ENCODE assay signal across 8 cellular contexts in genomic region chr17:82668631-82669099, GRCh38. TPM values are rescaled to one million over a fixed set of nuclear protein-coding genes. Genes with fewer than 3 reads are reported as not detected.
A peak's percentile ranks its signal among the peaks of the same experiment; 100 is the strongest.
DNase-seq lines count a peak whose midpoint lies in the region; ATAC-seq lines count a peak whose summit lies in the region.

No MANE protein-coding gene starts in this region.

- DNase-seq in AML-193 (lab: John Stamatoyannopoulos, UW) (peak; percentile 61), H4 (ENCODE audit: low spot score) (peak; percentile 40), left kidney (ENCODE audit: low read depth, low spot score) (peak; percentile 89), cortex of kidney (lab: John Stamatoyannopoulos, UW) (no peak)
- DNase-seq in central memory CD8-positive, alpha-beta T cell (ENCODE audit: low spot score in 2 of 2) = no peak
- peak; percentile 33 to 38 for DNase-seq in stimulated activated CD4-positive, alpha-beta T cell treated with anti-CD3 and anti-CD28 coated beads, Interleukin-4, amount 100 ng/mL, for 48 hours (ENCODE audit: low read depth in 2 of 2)

- ATAC-seq in central memory CD8-positive, alpha-beta T cell (replicated peaks; ENCODE audit: extremely low read depth, poor library complexity, severe bottlenecking) = peak; percentile 36
- ATAC-seq in HG02852 (IDR thresholded peaks at IDR 0.05; ENCODE audit: unreplicated experiment) = no peak

- H3K27me3 Mint-ChIP-seq in T-helper 1 cell treated with Interleukin-12 subunit alpha and Interleukin-12 subunit beta and Interleukin-4 antibody, amounts not matched to agents 30 μg/mL and 1 μg/mL, for 36 hours (ENCODE audit: low read depth) = no peaks in the 10 kb centered on the region
- H3K27me3 Mint-ChIP-seq in central memory CD8-positive, alpha-beta T cell = no peaks in the 10 kb centered on the region

- no peaks in the 10 kb centered on the region for H3K36me3 Mint-ChIP-seq in T-helper 1 cell treated with Interleukin-12 subunit alpha and Interleukin-12 subunit beta and Interleukin-4 antibody, amounts not matched to agents 30 μg/mL and 1 μg/mL, for 36 hours (ENCODE audit: low read depth)
- peaks cover 2% of the 10 kb centered on the region for H3K36me3 Mint-ChIP-seq in central memory CD8-positive, alpha-beta T cell (ENCODE audit: insufficient read depth)

- H3K27ac Mint-ChIP-seq in T-helper 1 cell treated with Interleukin-12 subunit alpha and Interleukin-12 subunit beta and Interleukin-4 antibody, amounts not matched to agents 30 μg/mL and 1 μg/mL, for 36 hours = no peak overlapping the region
- H3K27ac Mint-ChIP-seq in central memory CD8-positive, alpha-beta T cell (ENCODE audit: low read depth) = no peak overlapping the region

- H3K4me3 Mint-ChIP-seq in T-helper 1 cell treated with Interleukin-12 subunit alpha and Interleukin-12 subunit beta and Interleukin-4 antibody, amounts not matched to agents 30 μg/mL and 1 μg/mL, for 36 hours = peak overlapping the region; percentile 15
- H3K4me3 Mint-ChIP-seq in central memory CD8-positive, alpha-beta T cell = no peak overlapping the region

- peaks cover 5% of the 10 kb centered on the region for H3K4me1 Mint-ChIP-seq in T-helper 1 cell treated with Interleukin-12 subunit alpha and Interleukin-12 subunit beta and Interleukin-4 antibody, amounts not matched to agents 30 μg/mL and 1 μg/mL, for 36 hours (ENCODE audit: low read depth)
- peaks cover 6% of the 10 kb centered on the region for H3K4me1 Mint-ChIP-seq in central memory CD8-positive, alpha-beta T cell

- no peaks in the 10 kb centered on the region for H3K9me3 Mint-ChIP-seq in T-helper 1 cell treated with Interleukin-12 subunit alpha and Interleukin-12 subunit beta and Interleukin-4 antibody, amounts not matched to agents 30 μg/mL and 1 μg/mL, for 36 hours
- no peaks in the 10 kb centered on the region for H3K9me3 Mint-ChIP-seq in central memory CD8-positive, alpha-beta T cell

RNA-seq across cellular contexts. Expression of gene WDR45B, which starts 20.4 kb away (rescaled TPM):
- 68.2 and 75.6 TPM in 2 replicates for total RNA-seq in H4 (2014; rRNA removed; shearing (Covaris generic))

RNA-seq across cellular contexts. Expression of gene RAB40B, which starts 29.8 kb away (rescaled TPM):
- 6.3 and 6.8 TPM in 2 replicates for total RNA-seq in H4 (2014; rRNA removed; shearing (Covaris generic))

RNA-seq across cellular contexts. Expression of gene FN3KRP, which starts 47.8 kb away (rescaled TPM):
- 22.5 and 23.1 TPM in 2 replicates for total RNA-seq in H4 (2014; rRNA removed; shearing (Covaris generic))

Comparison
In these comparisons a context has a peak if more than half of its experiments do, and no peak if none do; other contexts are left out.
1. DNase-seq: peak in AML-193 (2 of 2), H4 (single experiment), left kidney (single experiment) and stimulated activated CD4-positive, alpha-beta T cell treated with anti-CD3 and anti-CD28 coated beads, Interleukin-4, amount 100 ng/mL, for 48 hours (2 of 2); none in central memory CD8-positive, alpha-beta T cell (0 of 2) and cortex of kidney (single experiment).